ENCODE assay signal across 24 cellular contexts in genomic region chr11:130720232-130720787, GRCh38.
A peak's percentile ranks its signal among the peaks of the same experiment; 100 is the strongest.
DNase-seq lines count a peak whose midpoint lies in the region; ATAC-seq and TF ChIP-seq lines count a peak whose summit lies in the region.
"Had no signal": no experiment of that assay in that cellular context is flagged by ENCODE, and none has a peak within 500 bp of the region (broad histone marks: within the 10 kb centered on the region; RNA-seq: fewer than 3 reads in every experiment).

No MANE protein-coding gene starts in this region.

- DNase-seq in Panc1 (ENCODE audit: low read depth, low spot score) (no peak), epithelial cell of esophagus (ENCODE audit: low read depth) (peak; percentile 27), mucosa of descending colon (no peak), DMS53 treated with DMSO at 0.1 percent for 48 hours (lab: John Stamatoyannopoulos, UW; ENCODE audit: unreplicated experiment) (no peak), psoas muscle (no peak)
- DNase-seq: activated CD4-positive, alpha-beta T cell treated with anti-CD3 and anti-CD28 coated beads for 4 hours; activated CD8-positive, alpha-beta memory T cell treated with anti-CD3 and anti-CD28 coated beads for 24 hours; activated gamma-delta T cell treated with Interleukin-2 at 50 U/mL for 16 hours; activated T-cell treated with anti-CD3 and anti-CD28 coated beads, Interleukin-2, amount 50 U/mL, for 24 hours; CD4-positive, alpha-beta memory T cell; effector memory CD8-positive, alpha-beta T cell; esophagus squamous epithelium; GDM1; NCI-H69; stimulated activated CD4-positive, alpha-beta T cell treated with anti-CD3 and anti-CD28 coated beads, Interleukin-4, amount 100 ng/mL, for 1 hour; stimulated activated naive CD4-positive, alpha-beta T cell; T-helper 17 cell had no signal

- no peak overlapping the region for H3K27ac ChIP-seq in Panc1 (ENCODE audit: low read length)
- no peak overlapping the region for H3K27ac ChIP-seq in psoas muscle
- H3K27ac ChIP-seq: brain microvascular endothelial cell, esophagus squamous epithelium, KMS-11, neutrophil, thoracic aorta had no signal

- no peaks in the 10 kb centered on the region for H3K27me3 ChIP-seq in Panc1 (ENCODE audit: control insufficient read depth, insufficient read depth, low read length)
- peaks cover 0 to 6% (median 0%) of the 10 kb centered on the region in 3 donors for H3K27me3 ChIP-seq in psoas muscle (ENCODE audit: insufficient read depth in 3 of 3, low read length in 2 of 3)
- H3K27me3 ChIP-seq: brain microvascular endothelial cell, esophagus squamous epithelium, neutrophil had no signal

- H3K9me3 ChIP-seq in Panc1 (ENCODE audit: control insufficient read depth, insufficient read depth, low read depth, low read length) (no peaks in the 10 kb centered on the region), mucosa of descending colon (no peaks in the 10 kb centered on the region), psoas muscle (no peaks in the 10 kb centered on the region)
- H3K9me3 ChIP-seq: esophagus squamous epithelium, neutrophil, thoracic aorta had no signal

- H3K4me3 ChIP-seq in Panc1 (ENCODE audit: low read depth in 2 of 2, low read length in 2 of 2) = no peak overlapping the region
- no peak overlapping the region for H3K4me3 ChIP-seq in epithelial cell of esophagus (ENCODE audit: low read length)
- no peak overlapping the region for H3K4me3 ChIP-seq in mucosa of descending colon
- no peak overlapping the region for H3K4me3 ChIP-seq in psoas muscle
- H3K4me3 ChIP-seq: esophagus squamous epithelium, lung, thoracic aorta had no signal

- WGBS in psoas muscle, 3 donors = 44 to 57% (median 48%) methylated on average over 19 of the region's 19 CpGs

- no peaks in the 10 kb centered on the region for H3K36me3 ChIP-seq in Panc1 (ENCODE audit: control insufficient read depth, insufficient read depth, low read length)
- H3K36me3 ChIP-seq in mucosa of descending colon (ENCODE audit: low read depth) = no peaks in the 10 kb centered on the region
- no peaks in the 10 kb centered on the region for H3K36me3 ChIP-seq in psoas muscle (ENCODE audit: insufficient read depth in 1 of 2, low read depth in 1 of 2)
- H3K36me3 ChIP-seq: brain microvascular endothelial cell, esophagus squamous epithelium, neutrophil, thoracic aorta had no signal

- H3K4me1 ChIP-seq in Panc1 (ENCODE audit: control insufficient read depth, insufficient read depth, low read length) (peaks cover 4% of the 10 kb centered on the region), mucosa of descending colon (ENCODE audit: low read depth) (no peaks in the 10 kb centered on the region), psoas muscle (no peaks in the 10 kb centered on the region)

- CTCF ChIA-PET in Panc1 (lab: Charles Lee) = interaction anchor here (0.7 kb wide), 1 partner anchor 147 kb away, joined by 6 read pairs; no protein-coding TSS in a partner anchor

- BruUV-seq in Panc1 (replicated peaks; lab: Mats Ljungman, UMichigan) = no TSS peak

- POLR2A ChIA-PET in Panc1 (lab: Charles Lee) = no interaction called here

- intact Hi-C loops in Panc1 (cut with micrococcal nuclease; ENCODE audit: unreplicated experiment) (no loop called here), mucosa of descending colon (cut with DNase I, micrococcal nuclease) (no loop called here), psoas muscle (cut with DNase I) (no loop called here)

- ATAC-seq in Panc1 (peak; percentile 54; the same call in 1 of the 2 replicates), mucosa of descending colon (peak; percentile 8), GM21717 (IDR thresholded peaks at IDR 0.05; ENCODE audit: unreplicated experiment) (no peak), psoas muscle (no peak)
- peak; percentile 26 for ATAC-seq in stimulated activated memory B cell treated with anti-CD40 and anti-IgM and Interleukin-4, amounts not matched to agents 10 μg/mL and 1 μg/mL and 100 μg/mL, for 72 hours
- ATAC-seq: effector memory CD8-positive, alpha-beta T cell; T-helper 17 cell had no signal

- H3K4me3 Mint-ChIP-seq in stimulated activated memory B cell treated with anti-CD40 and anti-IgM and Interleukin-4, amounts not matched to agents 10 μg/mL and 1 μg/mL and 100 μg/mL, for 72 hours = no peak overlapping the region
- H3K4me3 Mint-ChIP-seq: activated T-cell treated with anti-CD3 and anti-CD28 coated beads, Interleukin-2, amount 50 U/mL, for 24 hours; CD4-positive, alpha-beta memory T cell; effector memory CD8-positive, alpha-beta T cell; T-helper 17 cell had no signal

- H3K36me3 Mint-ChIP-seq in stimulated activated memory B cell treated with anti-CD40 and anti-IgM and Interleukin-4, amounts not matched to agents 10 μg/mL and 1 μg/mL and 100 μg/mL, for 72 hours = no peaks in the 10 kb centered on the region
- H3K36me3 Mint-ChIP-seq: CD4-positive, alpha-beta memory T cell had no signal

- peaks cover 12% of the 10 kb centered on the region for H3K27me3 Mint-ChIP-seq in stimulated activated memory B cell treated with anti-CD40 and anti-IgM and Interleukin-4, amounts not matched to agents 10 μg/mL and 1 μg/mL and 100 μg/mL, for 72 hours
- H3K27me3 Mint-ChIP-seq: activated T-cell treated with anti-CD3 and anti-CD28 coated beads, Interleukin-2, amount 50 U/mL, for 24 hours had no signal

- TF ChIP-seq CTCF in Panc1 (IDR thresholded peaks at IDR 0.05) (no peak), epithelial cell of esophagus (IDR thresholded peaks at IDR 0.05; ENCODE audit: insufficient read depth, low read depth, low read length, missing control alignments) (no peak), mucosa of descending colon (IDR thresholded peaks at IDR 0.05) (no peak), psoas muscle (IDR thresholded peaks at IDR 0.05) (no peak)

- no peak overlapping the region for H3K27ac Mint-ChIP-seq in stimulated activated memory B cell treated with anti-CD40 and anti-IgM and Interleukin-4, amounts not matched to agents 10 μg/mL and 1 μg/mL and 100 μg/mL, for 72 hours
- H3K27ac Mint-ChIP-seq: activated T-cell treated with anti-CD3 and anti-CD28 coated beads, Interleukin-2, amount 50 U/mL, for 24 hours; CD4-positive, alpha-beta memory T cell; effector memory CD8-positive, alpha-beta T cell; T-helper 17 cell had no signal

- in situ Hi-C loops in Panc1 (cut with HindIII; ENCODE audit: low pct_unique_long_range_greater_than_20kb, low sequenced_read_pairs) = no loop called here

- H3K9me3 Mint-ChIP-seq in stimulated activated memory B cell treated with anti-CD40 and anti-IgM and Interleukin-4, amounts not matched to agents 10 μg/mL and 1 μg/mL and 100 μg/mL, for 72 hours = no peaks in the 10 kb centered on the region
- H3K9me3 Mint-ChIP-seq: activated T-cell treated with anti-CD3 and anti-CD28 coated beads, Interleukin-2, amount 50 U/mL, for 24 hours; effector memory CD8-positive, alpha-beta T cell had no signal

- no peaks in the 10 kb centered on the region for H3K4me1 Mint-ChIP-seq in stimulated activated memory B cell treated with anti-CD40 and anti-IgM and Interleukin-4, amounts not matched to agents 10 μg/mL and 1 μg/mL and 100 μg/mL, for 72 hours
- H3K4me1 Mint-ChIP-seq: CD4-positive, alpha-beta memory T cell; T-helper 17 cell had no signal

Comparison
In these comparisons a context has a peak if more than half of its experiments do, and no peak if none do; other contexts are left out.
1. ATAC-seq: peak in Panc1 (single experiment), mucosa of descending colon (single experiment) and stimulated activated memory B cell treated with anti-CD40 and anti-IgM and Interleukin-4, amounts not matched to agents 10 μg/mL and 1 μg/mL and 100 μg/mL, for 72 hours (single experiment); none in GM21717 (single experiment) and psoas muscle (0 of 4).